In genomic region chr17:1491406-1492248, GRCh38 we compare ENCODE assay signal across 8 cellular contexts. TPM values are rescaled to one million over a fixed set of nuclear protein-coding genes. Genes with fewer than 3 reads are reported as not detected.
A peak's percentile ranks its signal among the peaks of the same experiment; 100 is the strongest.
DNase-seq lines count a peak whose midpoint lies in the region; ATAC-seq and TF ChIP-seq lines count a peak whose summit lies in the region.

No MANE protein-coding gene starts in this region.

- H3K27me3 ChIP-seq in HCT116 (ENCODE audit: insufficient read depth, low read length) (no peaks in the 10 kb centered on the region), PC-3 (ENCODE audit: low read length) (no peaks in the 10 kb centered on the region), iPS-15b (ENCODE audit: control insufficient read depth, insufficient read depth, low read length) (peaks cover 3% of the 10 kb centered on the region), gastrocnemius medialis (no peaks in the 10 kb centered on the region)

- H3K9ac ChIP-seq in HCT116 (ENCODE audit: low read length) (peak overlapping the region; percentile 95), PC-3 (ENCODE audit: low read length) (peak overlapping the region; percentile 83), iPS-15b (ENCODE audit: low read depth, low read length) (peak overlapping the region; percentile 60)

- H3K36me3 ChIP-seq in HCT116 (ENCODE audit: control insufficient read depth in 1 of 2, insufficient read depth in 2 of 2, low read length in 2 of 2) (no peaks in the 10 kb centered on the region), PC-3 (ENCODE audit: low read depth, low read length) (no peaks in the 10 kb centered on the region), iPS-15b (ENCODE audit: control insufficient read depth, insufficient read depth, low read length) (peaks cover 6% of the 10 kb centered on the region), gastrocnemius medialis (peaks cover 0 to 9% of the 10 kb centered on the region in 2 donors)

- TF ChIP-seq CTCF in HCT116 (IDR thresholded peaks at IDR 0.05 in 2 of 3, conservative IDR thresholded peaks at IDR 0.05 in 1 of 3; ENCODE audit: borderline replicate concordance in 1 of 3, insufficient read depth in 1 of 3, low read depth in 2 of 3, low read length in 2 of 3) (no peak), PC-3 (conservative IDR thresholded peaks at IDR 0.05; ENCODE audit: low read depth, low read length) (no peak), astrocyte of the spinal cord (IDR thresholded peaks at IDR 0.05; ENCODE audit: low read depth, low read length) (no peak), gastrocnemius medialis (IDR thresholded peaks at IDR 0.05 in 4 of 5, conservative IDR thresholded peaks at IDR 0.05 in 1 of 5) (no peak)

- DNase-seq in NCI-H1417 (lab: John Stamatoyannopoulos, UW), result peak in 2 of 3 experiments; percentile 13 to 18
- no peak for DNase-seq in NCI-H1417 treated with DMSO at 0.1 percent for 48 hours (lab: John Stamatoyannopoulos, UW)
- DNase-seq in HCT116 (ENCODE audit: low read depth, low spot score), result no peak
- DNase-seq in PC-3, result peak; percentile 52
- peak; percentile 34 for DNase-seq in astrocyte of the spinal cord (ENCODE audit: low read depth, low spot score)
- DNase-seq in gastrocnemius medialis, result peak in 1 of 2 donors; percentile 44
- DNase-seq in DMS153 treated with DMSO at 0.1 percent for 48 hours (lab: John Stamatoyannopoulos, UW; ENCODE audit: unreplicated experiment), result no peak

- H3K9me2 ChIP-seq in HCT116 (ENCODE audit: insufficient read depth) (no peaks in the 10 kb centered on the region), PC-3 (replicated peaks; ENCODE audit: low read length) (no peaks in the 10 kb centered on the region)

- no peak for TF ChIP-seq POLR2A in HCT116 (IDR thresholded peaks at IDR 0.05; ENCODE audit: borderline replicate concordance, extremely low read depth, insufficient read depth, insufficient read length)
- TF ChIP-seq POLR2A in gastrocnemius medialis (IDR thresholded peaks at IDR 0.05), result peak; percentile 32 to 33

- CTCF ChIA-PET in HCT116 (lab: Charles Lee), result interaction anchor here (1.3 kb wide), 1 partner anchor 24 kb away, joined by 3 read pairs; no protein-coding TSS in a partner anchor
- CTCF ChIA-PET in PC-3 (lab: Charles Lee), result interaction anchor here (1.2 kb wide), 1 partner anchor 25 kb away, joined by 3 read pairs; the partner anchor contains the start of gene INPP5K

- H4K20me1 ChIP-seq in HCT116 (ENCODE audit: insufficient read depth) (no peaks in the 10 kb centered on the region), PC-3 (ENCODE audit: low read length) (no peaks in the 10 kb centered on the region)

- in situ Hi-C loops in astrocyte of the spinal cord (cut with HindIII; ENCODE audit: low sequenced_read_pairs), result no loop called here
- in situ Hi-C loops in gastrocnemius medialis (cut with MboI; ENCODE audit: low sequenced_read_pairs in 4 of 4), result no loop called here

- H3K27ac ChIP-seq in HCT116 (ENCODE audit: low read depth, low read length) (peak overlapping the region; percentile 99), PC-3 (ENCODE audit: low read length) (peak overlapping the region; percentile 32), gastrocnemius medialis (peak overlapping the region; percentile 78 to 92 (median 84))

- H3K4me3 ChIP-seq in HCT116 (replicated peaks in 1 of 2; ENCODE audit: low read depth in 1 of 2, low read length in 2 of 2), result peak overlapping the region; percentile 85 to 93
- H3K4me3 ChIP-seq in PC-3 (ENCODE audit: low read length), result peak overlapping the region; percentile 97
- H3K4me3 ChIP-seq in astrocyte of the spinal cord (ENCODE audit: low read depth, low read length), result peak overlapping the region; percentile 65
- H3K4me3 ChIP-seq in iPS-15b (ENCODE audit: low read depth, low read length), result peak overlapping the region; percentile 70
- peak overlapping the region; percentile 64 to 87 (median 67) for H3K4me3 ChIP-seq in gastrocnemius medialis

- BruUV-seq in HCT116 (replicated peaks; lab: Mats Ljungman, UMichigan), result no TSS peak
- TSS peak; percentile 55 for BruUV-seq in PC-3 (replicated peaks; lab: Mats Ljungman, UMichigan)

- H3K79me2 ChIP-seq in HCT116 (ENCODE audit: insufficient read depth, low read length) (peaks cover 32% of the 10 kb centered on the region), PC-3 (ENCODE audit: low read length) (peaks cover 35% of the 10 kb centered on the region)

- RAD21 ChIA-PET in HCT116 (lab: Charles Lee; ENCODE audit: low non-redundant PET in 1 of 2, low total read pairs in 2 of 2, uncharacterized antibody in 2 of 2, unreplicated experiment in 2 of 2), result no interaction called here

- intact Hi-C loops in HCT116 (cut with micrococcal nuclease) (loop anchor here (2.0 kb wide), 1 partner anchor 23 kb away; no protein-coding TSS in a partner anchor), PC-3 (cut with micrococcal nuclease) (loop anchor here (2.0 kb wide), 1 partner anchor 25 kb away; the partner anchor contains the start of gene INPP5K), gastrocnemius medialis (cut with DNase I; ENCODE audit: low total_unique reads) (no loop called here)

- no peaks in the 10 kb centered on the region for H3K9me3 ChIP-seq in HCT116 (ENCODE audit: control insufficient read depth in 1 of 2, insufficient read depth in 1 of 2, low read depth in 1 of 2, low read length in 2 of 2)
- H3K9me3 ChIP-seq in PC-3 (ENCODE audit: low read length), result no peaks in the 10 kb centered on the region
- no peaks in the 10 kb centered on the region for H3K9me3 ChIP-seq in iPS-15b (ENCODE audit: control insufficient read depth, insufficient read depth, low read length)
- no peaks in the 10 kb centered on the region for H3K9me3 ChIP-seq in gastrocnemius medialis

- POLR2A ChIA-PET in HCT116 (lab: Charles Lee), result interaction anchor here (0.8 kb wide), 1 partner anchor 13 kb away, joined by 3 read pairs; no protein-coding TSS in a partner anchor
- POLR2A ChIA-PET in PC-3 (lab: Charles Lee; ENCODE audit: unreplicated experiment), result interaction anchor here (0.6 kb wide), 1 partner anchor 128 kb away, joined by 3 read pairs; no protein-coding TSS in a partner anchor

- no peak overlapping the region for H2AFZ ChIP-seq in HCT116 (ENCODE audit: low read depth, low read length, poor library complexity, severe bottlenecking)
- peak overlapping the region; percentile 90 for H2AFZ ChIP-seq in PC-3 (ENCODE audit: low read length)

- H3K4me2 ChIP-seq in HCT116 (ENCODE audit: low read length) (peak overlapping the region; percentile 99), PC-3 (ENCODE audit: low read length) (peak overlapping the region; percentile 90)

- no peak for TF ChIP-seq RAD21 in HCT116 (IDR thresholded peaks at IDR 0.05; ENCODE audit: low read depth)

- ATAC-seq in HCT116 (peak; percentile 64), PC-3 (peak; percentile 66), gastrocnemius medialis (peak; percentile 45 to 51)

- H3K4me1 ChIP-seq in HCT116 (ENCODE audit: control insufficient read depth in 1 of 2, insufficient read depth in 2 of 2, low read length in 2 of 2) (peaks cover 21 to 55% of the 10 kb centered on the region in 2 experiments), PC-3 (ENCODE audit: insufficient read depth, low read length) (peaks cover 11% of the 10 kb centered on the region; the same call in 1 of the 2 replicates), iPS-15b (ENCODE audit: control insufficient read depth, insufficient read depth, low read length) (peaks cover 8% of the 10 kb centered on the region), gastrocnemius medialis (peaks cover 63 to 72% of the 10 kb centered on the region in 2 donors)

- H3F3A ChIP-seq in PC-3 (ENCODE audit: low read length, unreplicated experiment), result no peaks in the 10 kb centered on the region

TF ChIP-seq in HCT116, 20 proteins besides CTCF, POLR2A, EP300 and RAD21:
- peak; percentile 60 for TF ChIP-seq ZFX (IDR thresholded peaks at IDR 0.05)
- TF ChIP-seq, protein P1, sequence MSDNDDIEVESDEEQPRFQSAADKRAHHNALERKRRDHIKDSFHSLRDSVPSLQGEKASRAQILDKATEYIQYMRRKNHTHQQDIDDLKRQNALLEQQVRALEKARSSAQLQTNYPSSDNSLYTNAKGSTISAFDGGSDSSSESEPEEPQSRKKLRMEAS (IDR thresholded peaks at IDR 0.05), result peak; percentile 11; the same call in 1 of the 2 replicates
- no peak for TF ChIP-seq EZH2phosphoT487 (IDR thresholded peaks at IDR 0.05; ENCODE audit: borderline replicate concordance)
TF ChIP-seq in HCT116: peak in this region for 2.

RNA-seq across cellular contexts. Expression of gene MYO1C, which starts 0.9 kb away (rescaled TPM):
- total RNA-seq in HCT116 (2021; ENCODE audit: unreplicated experiment), result 227 TPM
- polyA plus RNA-seq in HCT116 (2012), result 118 and 151 TPM in 2 replicates
- 76.4 and 90.7 TPM in 2 replicates for total RNA-seq in PC-3 (2014; rRNA removed)
- total RNA-seq in gastrocnemius medialis, result 10 to 100 TPM; 24.8 to 76.6 (median 58.6) TPM

RNA-seq across cellular contexts. Expression of gene INPP5K, which starts 24.8 kb away (rescaled TPM):
- 25.6 TPM for total RNA-seq in HCT116 (2021; ENCODE audit: unreplicated experiment)
- 20.6 and 22.2 TPM in 2 replicates for polyA plus RNA-seq in HCT116 (2012)
- total RNA-seq in PC-3 (2014; rRNA removed), result 46.4 and 52.6 TPM in 2 replicates
- total RNA-seq in gastrocnemius medialis, result 100 to 1,000 TPM; 102 to 196 (median 114) TPM

RNA-seq across cellular contexts. Expression of gene CRK, which starts 35.6 kb away (rescaled TPM):
- total RNA-seq in HCT116 (2021; ENCODE audit: unreplicated experiment) (55.5 TPM), PC-3 (2014; rRNA removed) (41.8 and 49.4 TPM in 2 replicates), gastrocnemius medialis (10 to 100 TPM; 48.6 to 64.6 (median 56.7) TPM)
- 32.2 and 38.8 TPM in 2 replicates for polyA plus RNA-seq in HCT116 (2012)

Comparison
In these comparisons a context has a peak if more than half of its experiments do, and no peak if none do; other contexts are left out.
1. DNase-seq: peak in NCI-H1417 (2 of 3), PC-3 (single experiment) and astrocyte of the spinal cord (single experiment); none in NCI-H1417 treated with DMSO at 0.1 percent for 48 hours (single experiment), HCT116 (single experiment) and DMS153 treated with DMSO at 0.1 percent for 48 hours (single experiment).
2. H3K27ac ChIP-seq: peak in every context shown above with its lines; median percentile 99 in HCT116; 84 in gastrocnemius medialis; 32 in PC-3.
3. Peak in every context shown above with its lines, with median percentiles within 50 percentile points of each other: ATAC-seq, H3K4me3 ChIP-seq and H3K9ac ChIP-seq.